In the genomic region with DNA sequence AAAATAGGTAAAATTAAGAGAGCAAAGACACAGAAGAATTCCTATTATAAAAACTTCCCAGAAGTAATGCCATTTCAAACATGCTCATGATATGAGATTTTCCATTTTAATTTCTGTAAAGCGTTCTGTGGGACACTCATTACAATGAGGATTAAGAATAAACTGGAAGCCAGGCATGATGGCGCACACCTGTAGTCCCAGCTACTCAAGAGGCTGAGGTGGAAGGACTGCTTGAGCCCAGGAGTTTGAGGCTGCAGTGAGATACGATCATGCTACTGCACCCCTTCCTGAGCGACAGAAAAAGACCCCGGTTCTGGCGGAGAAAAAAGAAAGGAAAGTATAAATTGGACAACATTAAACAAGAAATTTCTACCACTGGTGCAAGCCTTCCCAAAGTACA, we compare ENCODE assay signal across 8 cellular contexts. TPM values are rescaled to one million over a fixed set of nuclear protein-coding genes. Genes with fewer than 3 reads are reported as not detected.
A peak's percentile ranks its signal among the peaks of the same experiment; 100 is the strongest.
DNase-seq lines count a peak whose midpoint lies in the region; ATAC-seq, FAIRE-seq and TF ChIP-seq lines count a peak whose summit lies in the region.

No MANE protein-coding gene starts in this region.

- 60 to 80% methylated on average over 2 of the region's 6 CpGs for WGBS in mesodermal cell (ENCODE audit: insufficient coverage in 2 of 2), 2 experiments

- no peak for ATAC-seq in CD4-positive, CD25-positive, alpha-beta regulatory T cell (ENCODE audit: low read depth in 2 of 2)
- no peak for ATAC-seq in GM19023 (IDR thresholded peaks at IDR 0.05; ENCODE audit: unreplicated experiment)

- no peaks in the 10 kb centered on the region for H3K9me3 ChIP-seq in CD4-positive, CD25-positive, alpha-beta regulatory T cell (ENCODE audit: control insufficient read depth in 2 of 2, low read length in 2 of 2)
- no peaks in the 10 kb centered on the region for H3K9me3 ChIP-seq in mesodermal cell (ENCODE audit: control insufficient read depth, low read length)

- DNase-seq in CD4-positive, CD25-positive, alpha-beta regulatory T cell, result no peak
- DNase-seq in HFFc6 (no peak), D721Med (ENCODE audit: insufficient read length, low spot score) (no peak), dermis blood vessel endothelial cell (no peak), HPDE6-E6E7 (ENCODE audit: extremely low spot score) (no peak)

- peaks cover 5% of the 10 kb centered on the region for H3K4me1 ChIP-seq in CD4-positive, CD25-positive, alpha-beta regulatory T cell (ENCODE audit: control insufficient read depth, insufficient read depth, low read length, poor library complexity, severe bottlenecking)
- H3K4me1 ChIP-seq in mesodermal cell (ENCODE audit: control insufficient read depth, insufficient read depth, low read length, poor library complexity, severe bottlenecking), result no peaks in the 10 kb centered on the region

- FAIRE-seq in D721Med (lab: Jason Lieb, UNC), result no peak

- H3K27ac ChIP-seq in CD4-positive, CD25-positive, alpha-beta regulatory T cell (ENCODE audit: insufficient read depth, low read length, poor library complexity, severe bottlenecking), result no peak overlapping the region
- no peak overlapping the region for H3K27ac ChIP-seq in mesodermal cell (ENCODE audit: low read depth, low read length, severe bottlenecking)

- no peaks in the 10 kb centered on the region for H3K27me3 ChIP-seq in CD4-positive, CD25-positive, alpha-beta regulatory T cell (ENCODE audit: control insufficient read depth, insufficient read depth, low read length)

- no peaks in the 10 kb centered on the region for H3K9me3 Mint-ChIP-seq in CD4-positive, CD25-positive, alpha-beta regulatory T cell
- H3K9me3 Mint-ChIP-seq in HFFc6, result no peaks in the 10 kb centered on the region
- no peaks in the 10 kb centered on the region for H3K9me3 Mint-ChIP-seq in activated naive CD8-positive, alpha-beta T cell (ENCODE audit: low read depth)

- H3K36me3 ChIP-seq in CD4-positive, CD25-positive, alpha-beta regulatory T cell (ENCODE audit: control insufficient read depth, insufficient read depth, low read length), result no peaks in the 10 kb centered on the region
- peaks cover 37% of the 10 kb centered on the region for H3K36me3 ChIP-seq in mesodermal cell (ENCODE audit: control insufficient read depth, insufficient read depth, low read length)

- H3K27me3 Mint-ChIP-seq in CD4-positive, CD25-positive, alpha-beta regulatory T cell, result no peaks in the 10 kb centered on the region
- peaks cover 2% of the 10 kb centered on the region; the same call in 1 of the 2 replicates for H3K27me3 Mint-ChIP-seq in HFFc6 (ENCODE audit: insufficient read depth)
- no peaks in the 10 kb centered on the region for H3K27me3 Mint-ChIP-seq in activated naive CD8-positive, alpha-beta T cell

- no peaks in the 10 kb centered on the region for H3K36me3 Mint-ChIP-seq in CD4-positive, CD25-positive, alpha-beta regulatory T cell
- H3K36me3 Mint-ChIP-seq in HFFc6 (ENCODE audit: low read depth), result no peaks in the 10 kb centered on the region; the same call in 1 of the 2 replicates
- H3K36me3 Mint-ChIP-seq in activated naive CD8-positive, alpha-beta T cell, result peaks cover 4% of the 10 kb centered on the region

- H3K4me1 Mint-ChIP-seq in CD4-positive, CD25-positive, alpha-beta regulatory T cell, result peaks cover 7 to 34% (median 22%) of the 10 kb centered on the region in 4 donors
- H3K4me1 Mint-ChIP-seq in HFFc6 (ENCODE audit: low read depth), result peaks cover 35% of the 10 kb centered on the region
- H3K4me1 Mint-ChIP-seq in activated naive CD8-positive, alpha-beta T cell (ENCODE audit: low read depth), result peaks cover 18% of the 10 kb centered on the region

- TF ChIP-seq CTCF in HFFc6 (IDR thresholded peaks at IDR 0.05) (no peak), D721Med (IDR thresholded peaks at IDR 0.05; ENCODE audit: insufficient read depth, missing control alignments) (no peak)

- H3K27ac Mint-ChIP-seq in CD4-positive, CD25-positive, alpha-beta regulatory T cell, result no peak overlapping the region
- peak overlapping the region; percentile 45; the same call in 1 of the 2 replicates for H3K27ac Mint-ChIP-seq in HFFc6
- H3K27ac Mint-ChIP-seq in activated naive CD8-positive, alpha-beta T cell, result no peak overlapping the region

- peak overlapping the region; percentile 83 for H3K4me3 ChIP-seq in CD4-positive, CD25-positive, alpha-beta regulatory T cell (ENCODE audit: low read depth, low read length)
- H3K4me3 ChIP-seq in mesodermal cell (ENCODE audit: extremely low read depth, insufficient read depth, low read length, poor library complexity, severe bottlenecking), result peak overlapping the region; percentile 61

- peak overlapping the region; percentile 87 to 99 (median 98) for H3K4me3 Mint-ChIP-seq in CD4-positive, CD25-positive, alpha-beta regulatory T cell
- peak overlapping the region; percentile 99 for H3K4me3 Mint-ChIP-seq in HFFc6
- H3K4me3 Mint-ChIP-seq in activated naive CD8-positive, alpha-beta T cell, result peak overlapping the region; percentile 98

RNA-seq across cellular contexts. Expression of gene DNA2, which starts 1.5 kb away (rescaled TPM):
- total RNA-seq in CD4-positive, CD25-positive, alpha-beta regulatory T cell, result 6.9 TPM
- 1 to 10 TPM in 1 of 4 donors, under 1 TPM in 3; 0.27 to 1.7 (median 0.72) TPM for polyA plus RNA-seq in CD4-positive, CD25-positive, alpha-beta regulatory T cell
- total RNA-seq in HFFc6 (2021; fragmentation: NEBNext Ultra II Directional; extraction: Animal tissue kit (Norgen Biotek cat#: 25700)), result 1 to 10 TPM; 6.2 to 8.8 (median 7.2) TPM
- 8.9 TPM for polyA plus RNA-seq in mesodermal cell (2013, experiment 1 of 2)
- 10.9 TPM for polyA plus RNA-seq in mesodermal cell (2013, experiment 2 of 2)
- 8.7 and 11.6 TPM in 2 replicates for total RNA-seq in dermis blood vessel endothelial cell

RNA-seq across cellular contexts. Expression of gene SLC25A16, which starts 57.0 kb away (rescaled TPM):
- total RNA-seq in CD4-positive, CD25-positive, alpha-beta regulatory T cell, result 34.7 TPM
- polyA plus RNA-seq in CD4-positive, CD25-positive, alpha-beta regulatory T cell, result 1 to 10 TPM; 7.4 to 9.6 (median 8.6) TPM
- 10 to 100 TPM; 19.4 to 30.8 (median 28.4) TPM for total RNA-seq in HFFc6 (2021; fragmentation: NEBNext Ultra II Directional; extraction: Animal tissue kit (Norgen Biotek cat#: 25700))
- 7.5 TPM for polyA plus RNA-seq in mesodermal cell (2013, experiment 1 of 2)
- polyA plus RNA-seq in mesodermal cell (2013, experiment 2 of 2), result 5.8 TPM
- total RNA-seq in dermis blood vessel endothelial cell, result 8.2 and 13.7 TPM in 2 replicates
